In the genomic region with DNA sequence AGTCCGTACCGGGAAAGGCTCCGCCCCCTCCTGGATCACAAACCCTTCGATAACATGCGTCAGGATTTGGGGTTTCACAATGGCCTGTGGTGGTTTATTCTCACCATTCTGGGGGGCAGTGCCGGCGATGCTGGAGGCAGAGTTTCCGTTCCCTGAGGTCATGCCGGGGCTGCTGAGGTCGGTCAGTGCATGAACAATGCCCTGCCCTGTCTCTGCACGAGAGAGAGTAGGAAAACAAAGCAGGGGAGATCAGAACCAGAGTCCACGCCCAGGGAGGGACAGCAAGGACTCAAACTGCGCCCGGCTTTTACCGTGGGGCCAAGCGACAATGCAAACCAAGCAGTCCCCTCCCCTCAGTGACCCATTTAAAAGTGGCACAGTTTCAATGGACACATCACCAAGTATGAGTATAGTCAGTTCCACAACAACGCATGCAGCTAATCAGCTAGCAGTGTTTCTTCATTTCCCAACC, we compare ENCODE assay signal across 11 cellular contexts. TPM values are rescaled to one million over a fixed set of nuclear protein-coding genes. Genes with fewer than 3 reads are reported as not detected.
DNase-seq lines count a peak whose midpoint lies in the region; ATAC-seq, FAIRE-seq and TF ChIP-seq lines count a peak whose summit lies in the region.
"Had no signal": no experiment of that assay in that cellular context is flagged by ENCODE, and none has a peak within 500 bp of the region (broad histone marks: within the 10 kb centered on the region; RNA-seq: fewer than 3 reads in every experiment).

No MANE protein-coding gene starts in this region.

- no peak for TF ChIP-seq POLR2A in vagina (IDR thresholded peaks at IDR 0.05)

- peaks cover 60% of the 10 kb centered on the region for H3K36me3 Mint-ChIP-seq in brain
- H3K36me3 Mint-ChIP-seq in activated CD4-positive, alpha-beta T cell treated with anti-CD3 and anti-CD28 coated beads, Interleukin-2, amount 10 ng/mL, durations not matched to agents 7 days and 5 days (ENCODE audit: low read depth), result peaks cover 20% of the 10 kb centered on the region

- intact Hi-C loops in heart right ventricle (cut with DNase I), result loop anchor here in 2 of 10 donors (5.0 kb wide), 1 partner anchor 33 kb away; no protein-coding TSS in a partner anchor
- intact Hi-C loops in vagina (cut with DNase I), result no loop called here

- H3K4me1 ChIP-seq in heart right ventricle (peaks cover 45 to 100% (median 88%) of the 10 kb centered on the region in 9 donors), parathyroid adenoma (peaks cover 5% of the 10 kb centered on the region), vagina (peaks cover 78% of the 10 kb centered on the region)

- H3K4me1 Mint-ChIP-seq in brain, result peaks cover 66% of the 10 kb centered on the region
- peaks cover 16% of the 10 kb centered on the region for H3K4me1 Mint-ChIP-seq in activated CD4-positive, alpha-beta T cell treated with anti-CD3 and anti-CD28 coated beads, Interleukin-2, amount 10 ng/mL, durations not matched to agents 7 days and 5 days

- H3K9me3 Mint-ChIP-seq in brain, result no peaks in the 10 kb centered on the region
- no peaks in the 10 kb centered on the region for H3K9me3 Mint-ChIP-seq in activated CD4-positive, alpha-beta T cell treated with anti-CD3 and anti-CD28 coated beads, Interleukin-2, amount 10 ng/mL, durations not matched to agents 7 days and 5 days

- H3K4me3 Mint-ChIP-seq in brain, result no peak overlapping the region
- H3K4me3 Mint-ChIP-seq in activated CD4-positive, alpha-beta T cell treated with anti-CD3 and anti-CD28 coated beads, Interleukin-2, amount 10 ng/mL, durations not matched to agents 7 days and 5 days, result no peak overlapping the region
- H3K4me3 Mint-ChIP-seq: activated CD8-positive, alpha-beta T cell treated with anti-CD3 and anti-CD28 coated beads, Interleukin-2, amount 10 ng/mL, durations not matched to agents 7 days and 5 days had no signal

- peaks cover 14% of the 10 kb centered on the region for H3K79me2 ChIP-seq in parathyroid adenoma

- H3K27ac ChIP-seq in heart right ventricle, result peak overlapping the region; percentile 19 to 100 (median 58)
- peak overlapping the region; percentile 47 for H3K27ac ChIP-seq in parathyroid adenoma
- H3K27ac ChIP-seq in vagina, result peak overlapping the region; percentile 63

- ATAC-seq in heart right ventricle, result peak; percentile 32 to 73 (median 58)
- ATAC-seq: activated CD8-positive, alpha-beta T cell treated with anti-CD3 and anti-CD28 coated beads, Interleukin-2, amount 10 ng/mL, durations not matched to agents 7 days and 5 days had no signal

- H2AFZ ChIP-seq in parathyroid adenoma, result no peak overlapping the region

- H3K27me3 ChIP-seq in heart right ventricle (no peaks in the 10 kb centered on the region), parathyroid adenoma (ENCODE audit: control insufficient read depth, insufficient read depth, low read length) (no peaks in the 10 kb centered on the region), vagina (no peaks in the 10 kb centered on the region)
- H3K27me3 ChIP-seq: ovary had no signal

- DNase-seq in heart right ventricle, result peak; percentile 49 to 56
- DNase-seq in vagina (ENCODE audit: extremely low spot score in 2 of 2), result no peak
- no peak for DNase-seq in activated CD4-positive, alpha-beta T cell treated with anti-CD3 and anti-CD28 coated beads, Interleukin-2, amount 10 ng/mL, durations not matched to agents 7 days and 5 days
- DNase-seq in stimulated activated naive CD4-positive, alpha-beta T cell (lab: John Stamatoyannopoulos, UW), result no peak
- DNase-seq in urothelium cell line (ENCODE audit: low spot score), result no peak
- DNase-seq: activated CD8-positive, alpha-beta T cell treated with anti-CD3 and anti-CD28 coated beads, Interleukin-2, amount 10 ng/mL, durations not matched to agents 7 days and 5 days; DND-41; NCI-H510A treated with DMSO at 0.1 percent for 48 hours had no signal

- FAIRE-seq in urothelium cell line (lab: Jason Lieb, UNC), result no peak

- H3K27me3 Mint-ChIP-seq in brain, result no peaks in the 10 kb centered on the region
- no peaks in the 10 kb centered on the region for H3K27me3 Mint-ChIP-seq in activated CD4-positive, alpha-beta T cell treated with anti-CD3 and anti-CD28 coated beads, Interleukin-2, amount 10 ng/mL, durations not matched to agents 7 days and 5 days

- peak overlapping the region; percentile 41 to 92 (median 82) for H3K27ac Mint-ChIP-seq in brain
- H3K27ac Mint-ChIP-seq in activated CD4-positive, alpha-beta T cell treated with anti-CD3 and anti-CD28 coated beads, Interleukin-2, amount 10 ng/mL, durations not matched to agents 7 days and 5 days, result no peak overlapping the region

- peaks cover 0 to 75% (median 34%) of the 10 kb centered on the region in 9 donors for H3K36me3 ChIP-seq in heart right ventricle
- H3K36me3 ChIP-seq in parathyroid adenoma (ENCODE audit: control insufficient read depth, insufficient read depth, low read length), result no peaks in the 10 kb centered on the region
- peaks cover 6 to 41% of the 10 kb centered on the region in 2 donors for H3K36me3 ChIP-seq in vagina
- H3K36me3 ChIP-seq: ovary had no signal

- POLR2A ChIA-PET in activated CD4-positive, alpha-beta T cell treated with anti-CD3 and anti-CD28 coated beads, Interleukin-2, amount 10 ng/mL, durations not matched to agents 7 days and 5 days (lab: Charles Lee), result no interaction called here

- H3K4me2 ChIP-seq in parathyroid adenoma (ENCODE audit: low read length), result no peak overlapping the region

- H3K9ac ChIP-seq in parathyroid adenoma, result no peak overlapping the region

- TF ChIP-seq CTCF in brain (conservative IDR thresholded peaks at IDR 0.05) (no peak), heart right ventricle (IDR thresholded peaks at IDR 0.05) (no peak), parathyroid adenoma (IDR thresholded peaks at IDR 0.05) (no peak), vagina (IDR thresholded peaks at IDR 0.05) (no peak)

- CTCF ChIA-PET in activated CD4-positive, alpha-beta T cell treated with anti-CD3 and anti-CD28 coated beads, Interleukin-2, amount 10 ng/mL, durations not matched to agents 7 days and 5 days (lab: Charles Lee), result interaction anchor here (0.5 kb wide), 1 partner anchor 256 kb away, joined by 3 read pairs; no protein-coding TSS in a partner anchor

- H3K4me3 ChIP-seq in heart right ventricle, result peak overlapping the region in 1 of 10 donors; percentile 5
- no peak overlapping the region for H3K4me3 ChIP-seq in parathyroid adenoma (ENCODE audit: low read depth, low read length)
- H3K4me3 ChIP-seq in vagina, result no peak overlapping the region
- H3K4me3 ChIP-seq: ovary had no signal

- WGBS in heart right ventricle, 2 donors, result 18 to 30% methylated on average over 17 of the region's 17 CpGs

- no peaks in the 10 kb centered on the region for H3K9me3 ChIP-seq in heart right ventricle
- H3K9me3 ChIP-seq in parathyroid adenoma (ENCODE audit: control insufficient read depth, low read length), result no peaks in the 10 kb centered on the region
- H3K9me3 ChIP-seq in vagina, result no peaks in the 10 kb centered on the region
- H3K9me3 ChIP-seq: ovary had no signal

RNA-seq across cellular contexts. Expression of a gene that starts 13.2 kb away (rescaled TPM):
- polyA plus RNA-seq in brain (ENCODE audit: insufficient read depth, low read depth, low replicate concordance) (not detected), heart right ventricle (not detected)
- total RNA-seq in heart right ventricle (under 1 TPM in 1 of 10 donors, not detected in 9; 0.25 TPM), vagina (not detected)
- total RNA-seq in activated CD4-positive, alpha-beta T cell treated with anti-CD3 and anti-CD28 coated beads, Interleukin-2, amount 10 ng/mL, durations not matched to agents 7 days and 5 days, result not detected
- total RNA-seq: activated CD8-positive, alpha-beta T cell treated with anti-CD3 and anti-CD28 coated beads, Interleukin-2, amount 10 ng/mL, durations not matched to agents 7 days and 5 days; ovary had no signal
- polyA plus RNA-seq: ovary had no signal

Comparison
In these comparisons a context has a peak if more than half of its experiments do, and no peak if none do; other contexts are left out.
1. DNase-seq: peak in heart right ventricle (2 of 2); none in vagina (0 of 2), activated CD4-positive, alpha-beta T cell treated with anti-CD3 and anti-CD28 coated beads, Interleukin-2, amount 10 ng/mL, durations not matched to agents 7 days and 5 days (single experiment), stimulated activated naive CD4-positive, alpha-beta T cell (0 of 6) and urothelium cell line (single experiment).
2. Peak in every context shown above with its lines, with median percentiles within 50 percentile points of each other: H3K27ac ChIP-seq.